18 cellular contexts compared by ENCODE assay signal in genomic region chr10:110416776-110417732, GRCh38.
DNase-seq lines count a peak whose midpoint lies in the region; ATAC-seq, FAIRE-seq and TF ChIP-seq lines count a peak whose summit lies in the region.
"Had no signal": no experiment of that assay in that cellular context is flagged by ENCODE, and none has a peak within 500 bp of the region (broad histone marks: within the 10 kb centered on the region; RNA-seq: fewer than 3 reads in every experiment).

No MANE protein-coding gene starts in this region.

- peak overlapping the region; percentile 21; the same call in 1 of the 2 replicates for H3K9ac ChIP-seq in PC-3 (ENCODE audit: low read length)
- no peak overlapping the region for H3K9ac ChIP-seq in kidney (ENCODE audit: low read length in 2 of 2)

- no peak overlapping the region for H3K4me3 Mint-ChIP-seq in activated naive CD4-positive, alpha-beta T cell treated with anti-CD3 and anti-CD28 coated beads, Interleukin-2, amount 50 U/mL, for 24 hours

- no peaks in the 10 kb centered on the region for H3K9me2 ChIP-seq in PC-3 (replicated peaks; ENCODE audit: low read length)

- H3K79me2 ChIP-seq in PC-3 (ENCODE audit: low read length), result no peaks in the 10 kb centered on the region

- ATAC-seq in PC-3, result peak; percentile 21
- ATAC-seq in HG02852 (IDR thresholded peaks at IDR 0.05; ENCODE audit: unreplicated experiment), result no peak
- no peak for ATAC-seq in HG02981 (IDR thresholded peaks at IDR 0.05; ENCODE audit: unreplicated experiment)

- no peaks in the 10 kb centered on the region for H3K27me3 ChIP-seq in PC-3 (ENCODE audit: low read length)
- H3K27me3 ChIP-seq: vagina had no signal

- POLR2A ChIA-PET in PC-3 (lab: Charles Lee; ENCODE audit: unreplicated experiment), result interaction anchor here (0.5 to 1.0 kb wide), 4 partner anchors 9 to 112 kb away, joined by 3 to 6 read pairs (median 5); partner anchors contain the start of gene SMNDC1

- H3K36me3 ChIP-seq in PC-3 (ENCODE audit: low read depth, low read length) (no peaks in the 10 kb centered on the region), kidney (ENCODE audit: control insufficient read depth in 1 of 2, insufficient read depth in 2 of 2, low read length in 2 of 2) (no peaks in the 10 kb centered on the region)
- H3K36me3 ChIP-seq: vagina, WERI-Rb-1 had no signal

- H3K4me2 ChIP-seq in PC-3 (ENCODE audit: low read length), result no peak overlapping the region

- DNase-seq in activated naive CD4-positive, alpha-beta T cell treated with Interleukin-2 at 50 U/mL for 16 hours, result no peak
- DNase-seq in PC-3 (peak; percentile 55), glomerular visceral epithelial cell (ENCODE audit: extremely low spot score) (peak; percentile 56), urothelium cell line (ENCODE audit: low spot score) (peak; percentile 74), kidney (no peak)
- DNase-seq: midbrain, NCI-H1105 treated with DMSO at 0.1 percent for 48 hours, NCI-H524, SHP77 treated with DMSO at 0.1 percent for 48 hours, WERI-Rb-1 had no signal

- H3K4me1 Mint-ChIP-seq in activated naive CD4-positive, alpha-beta T cell treated with anti-CD3 and anti-CD28 coated beads, Interleukin-2, amount 50 U/mL, for 24 hours, result peaks cover 64% of the 10 kb centered on the region

- H3K27ac Mint-ChIP-seq in activated naive CD4-positive, alpha-beta T cell treated with anti-CD3 and anti-CD28 coated beads, Interleukin-2, amount 50 U/mL, for 24 hours, result peak overlapping the region; percentile 23
- H3K27ac Mint-ChIP-seq: progenitor cell of endocrine pancreas had no signal

- no TSS peak for BruUV-seq in PC-3 (replicated peaks; lab: Mats Ljungman, UMichigan)

- intact Hi-C loops in PC-3 (cut with micrococcal nuclease), result no loop called here
- intact Hi-C loops in kidney (cut with DNase I), result no loop called here

- H3K4me3 ChIP-seq in PC-3 (ENCODE audit: low read length), result no peak overlapping the region
- H3K4me3 ChIP-seq in kidney (ENCODE audit: low read length in 2 of 2), result no peak overlapping the region
- H3K4me3 ChIP-seq: vagina had no signal

- H3K9me3 ChIP-seq in PC-3 (ENCODE audit: low read length) (no peaks in the 10 kb centered on the region), kidney (ENCODE audit: control insufficient read depth in 1 of 2, low read length in 2 of 2) (no peaks in the 10 kb centered on the region)
- H3K9me3 ChIP-seq: vagina had no signal

- H3F3A ChIP-seq in PC-3 (ENCODE audit: low read length, unreplicated experiment), result no peaks in the 10 kb centered on the region

- FAIRE-seq in urothelium cell line (lab: Jason Lieb, UNC), result peak; percentile 46
- FAIRE-seq in kidney (lab: Jason Lieb, UNC), result no peak
- FAIRE-seq: colon, G401.6, GM18507 had no signal

- H3K9me3 Mint-ChIP-seq in activated naive CD4-positive, alpha-beta T cell treated with anti-CD3 and anti-CD28 coated beads, Interleukin-2, amount 50 U/mL, for 24 hours, result no peaks in the 10 kb centered on the region

- H3K27ac ChIP-seq in PC-3 (ENCODE audit: low read length) (peak overlapping the region; percentile 65), kidney (ENCODE audit: low read depth in 2 of 2, low read length in 2 of 2) (no peak overlapping the region)
- H3K27ac ChIP-seq: vagina, WERI-Rb-1 had no signal

- CTCF ChIA-PET in PC-3 (lab: Charles Lee), result interaction anchor here (0.5 kb wide), 1 partner anchor 74 kb away, joined by 5 read pairs; no protein-coding TSS in a partner anchor

- H3K4me1 ChIP-seq in PC-3 (ENCODE audit: insufficient read depth, low read length) (peaks cover 54% of the 10 kb centered on the region), kidney (ENCODE audit: control insufficient read depth in 1 of 2, insufficient read depth in 1 of 2, low read depth in 1 of 2, low read length in 2 of 2) (no peaks in the 10 kb centered on the region)

- TF ChIP-seq CTCF in PC-3 (conservative IDR thresholded peaks at IDR 0.05; ENCODE audit: low read depth, low read length) (no peak), kidney (IDR thresholded peaks at IDR 0.05; ENCODE audit: borderline replicate concordance, extremely low read depth, insufficient read depth) (no peak)

- no peaks in the 10 kb centered on the region for H3K27me3 Mint-ChIP-seq in activated naive CD4-positive, alpha-beta T cell treated with anti-CD3 and anti-CD28 coated beads, Interleukin-2, amount 50 U/mL, for 24 hours
- H3K27me3 Mint-ChIP-seq: progenitor cell of endocrine pancreas had no signal

- no peaks in the 10 kb centered on the region for H4K20me1 ChIP-seq in PC-3 (ENCODE audit: low read length)

- H2AFZ ChIP-seq in PC-3 (ENCODE audit: low read length), result no peak overlapping the region

- no peaks in the 10 kb centered on the region for H3K36me3 Mint-ChIP-seq in activated naive CD4-positive, alpha-beta T cell treated with anti-CD3 and anti-CD28 coated beads, Interleukin-2, amount 50 U/mL, for 24 hours

Comparison
In these comparisons a context has a peak if more than half of its experiments do, and no peak if none do; other contexts are left out.
1. DNase-seq: peak in PC-3 (single experiment), glomerular visceral epithelial cell (single experiment) and urothelium cell line (single experiment); none in activated naive CD4-positive, alpha-beta T cell treated with Interleukin-2 at 50 U/mL for 16 hours (single experiment) and kidney (single experiment).